Comparison of ENCODE assay signal across 8 cellular contexts in genomic region chr2:53422979-53423378, GRCh38.
A peak's percentile ranks its signal among the peaks of the same experiment; 100 is the strongest.
DNase-seq lines count a peak whose midpoint lies in the region; ATAC-seq and TF ChIP-seq lines count a peak whose summit lies in the region.

No MANE protein-coding gene starts in this region.

- ATAC-seq in GM19452 (IDR thresholded peaks at IDR 0.05; ENCODE audit: unreplicated experiment), result peak; percentile 54
- ATAC-seq in HG03457 (IDR thresholded peaks at IDR 0.05; ENCODE audit: unreplicated experiment), result peak; percentile 55
- ATAC-seq in effector memory CD8-positive, alpha-beta T cell (replicated peaks), result no peak
- ATAC-seq in natural killer cell treated with Interleukin-12 subunit alpha and Interleukin-12 subunit beta and Interleukin-15 and Interleukin-18, amount 100 ng/mL, for 72 hours, result no peak

- no peaks in the 10 kb centered on the region for H3K27me3 Mint-ChIP-seq in endodermal cell (ENCODE audit: insufficient read depth)
- H3K27me3 Mint-ChIP-seq in osteocyte (ENCODE audit: unreplicated experiment), result peaks cover 21% of the 10 kb centered on the region
- no peaks in the 10 kb centered on the region for H3K27me3 Mint-ChIP-seq in effector memory CD8-positive, alpha-beta T cell
- H3K27me3 Mint-ChIP-seq in natural killer cell treated with Interleukin-12 subunit alpha and Interleukin-12 subunit beta and Interleukin-15 and Interleukin-18, amount 100 ng/mL, for 72 hours, result no peaks in the 10 kb centered on the region

- H3K9ac ChIP-seq in endodermal cell (ENCODE audit: extremely low read depth, low read length, poor library complexity, severe bottlenecking), result no peak overlapping the region

- H3K4me1 Mint-ChIP-seq in endodermal cell (no peaks in the 10 kb centered on the region), osteocyte (ENCODE audit: unreplicated experiment) (no peaks in the 10 kb centered on the region)
- peaks cover 0 to 11% of the 10 kb centered on the region in 2 donors for H3K4me1 Mint-ChIP-seq in effector memory CD8-positive, alpha-beta T cell (ENCODE audit: low read depth in 2 of 2)
- no peaks in the 10 kb centered on the region for H3K4me1 Mint-ChIP-seq in natural killer cell treated with Interleukin-12 subunit alpha and Interleukin-12 subunit beta and Interleukin-15 and Interleukin-18, amount 100 ng/mL, for 72 hours (ENCODE audit: low read depth in 2 of 2)

- H3K27ac ChIP-seq in Peyer's patch, result no peak overlapping the region
- no peak overlapping the region for H3K27ac ChIP-seq in endodermal cell (ENCODE audit: low read depth, low read length)

- peak; percentile 54 for DNase-seq in GDM1 (lab: John Stamatoyannopoulos, UW)
- DNase-seq in Peyer's patch, result peak in 1 of 3 donors; percentile 47
- peak; percentile 79 for DNase-seq in endodermal cell
- no peak for DNase-seq in osteocyte (ENCODE audit: extremely low spot score, unreplicated experiment)
- no peak for DNase-seq in effector memory CD8-positive, alpha-beta T cell
- no peak for DNase-seq in natural killer cell treated with Interleukin-12 subunit alpha and Interleukin-12 subunit beta and Interleukin-15 and Interleukin-18, amount 100 ng/mL, for 72 hours (ENCODE audit: low spot score)

- H3K4me1 ChIP-seq in Peyer's patch (no peaks in the 10 kb centered on the region), endodermal cell (ENCODE audit: control insufficient read depth, insufficient read depth, low read length) (no peaks in the 10 kb centered on the region)

- H3K4me3 ChIP-seq in Peyer's patch, result no peak overlapping the region
- H3K4me3 ChIP-seq in endodermal cell (ENCODE audit: low read length), result no peak overlapping the region

- no peaks in the 10 kb centered on the region for H3K36me3 Mint-ChIP-seq in endodermal cell (ENCODE audit: low read depth)
- no peaks in the 10 kb centered on the region for H3K36me3 Mint-ChIP-seq in osteocyte (ENCODE audit: unreplicated experiment)
- no peaks in the 10 kb centered on the region for H3K36me3 Mint-ChIP-seq in effector memory CD8-positive, alpha-beta T cell (ENCODE audit: insufficient read depth)
- no peaks in the 10 kb centered on the region for H3K36me3 Mint-ChIP-seq in natural killer cell treated with Interleukin-12 subunit alpha and Interleukin-12 subunit beta and Interleukin-15 and Interleukin-18, amount 100 ng/mL, for 72 hours

- TF ChIP-seq POLR2A in Peyer's patch (IDR thresholded peaks at IDR 0.05), result no peak

- peaks cover 7% of the 10 kb centered on the region for H3K9me3 Mint-ChIP-seq in endodermal cell
- no peaks in the 10 kb centered on the region for H3K9me3 Mint-ChIP-seq in osteocyte (ENCODE audit: unreplicated experiment)
- H3K9me3 Mint-ChIP-seq in effector memory CD8-positive, alpha-beta T cell, result peaks cover 0 to 3% of the 10 kb centered on the region in 2 donors
- H3K9me3 Mint-ChIP-seq in natural killer cell treated with Interleukin-12 subunit alpha and Interleukin-12 subunit beta and Interleukin-15 and Interleukin-18, amount 100 ng/mL, for 72 hours, result peaks cover 19% of the 10 kb centered on the region

- no peak overlapping the region for H3K27ac Mint-ChIP-seq in endodermal cell
- no peak overlapping the region for H3K27ac Mint-ChIP-seq in osteocyte (ENCODE audit: unreplicated experiment)
- H3K27ac Mint-ChIP-seq in effector memory CD8-positive, alpha-beta T cell, result no peak overlapping the region
- H3K27ac Mint-ChIP-seq in natural killer cell treated with Interleukin-12 subunit alpha and Interleukin-12 subunit beta and Interleukin-15 and Interleukin-18, amount 100 ng/mL, for 72 hours, result no peak overlapping the region

- H3K9me3 ChIP-seq in Peyer's patch, result no peaks in the 10 kb centered on the region
- no peaks in the 10 kb centered on the region for H3K9me3 ChIP-seq in endodermal cell (ENCODE audit: control insufficient read depth, low read length)

- TF ChIP-seq CTCF in Peyer's patch (IDR thresholded peaks at IDR 0.05) (peak in 4 of 6 experiments; percentile 19 to 37 (median 33)), endodermal cell (conservative IDR thresholded peaks at IDR 0.05) (peak; percentile 80), osteocyte (IDR thresholded peaks at IDR 0.05) (peak; percentile 64)

- no peak overlapping the region for H3K4me3 Mint-ChIP-seq in endodermal cell
- no peak overlapping the region for H3K4me3 Mint-ChIP-seq in osteocyte (ENCODE audit: unreplicated experiment)
- no peak overlapping the region for H3K4me3 Mint-ChIP-seq in effector memory CD8-positive, alpha-beta T cell
- H3K4me3 Mint-ChIP-seq in natural killer cell treated with Interleukin-12 subunit alpha and Interleukin-12 subunit beta and Interleukin-15 and Interleukin-18, amount 100 ng/mL, for 72 hours, result no peak overlapping the region

- H3K36me3 ChIP-seq in Peyer's patch (no peaks in the 10 kb centered on the region), endodermal cell (ENCODE audit: control insufficient read depth, insufficient read depth, low read length) (no peaks in the 10 kb centered on the region)

- 16 to 37% methylated on average over 3 of the region's 3 CpGs for WGBS in endodermal cell (ENCODE audit: insufficient coverage in 1 of 2, insufficient read length in 1 of 2), 2 experiments

- H3K27me3 ChIP-seq in Peyer's patch (no peaks in the 10 kb centered on the region), endodermal cell (ENCODE audit: control insufficient read depth, insufficient read depth, low read length, poor library complexity, severe bottlenecking) (no peaks in the 10 kb centered on the region)

Comparison
In these comparisons a context has a peak if more than half of its experiments do, and no peak if none do; other contexts are left out.
1. DNase-seq: peak in GDM1 (single experiment) and endodermal cell (single experiment); none in osteocyte (single experiment), effector memory CD8-positive, alpha-beta T cell (0 of 3) and natural killer cell treated with Interleukin-12 subunit alpha and Interleukin-12 subunit beta and Interleukin-15 and Interleukin-18, amount 100 ng/mL, for 72 hours (single experiment).
2. ATAC-seq: peak in GM19452 (single experiment) and HG03457 (single experiment); none in effector memory CD8-positive, alpha-beta T cell (single experiment) and natural killer cell treated with Interleukin-12 subunit alpha and Interleukin-12 subunit beta and Interleukin-15 and Interleukin-18, amount 100 ng/mL, for 72 hours (0 of 2).
3. Peak in every context shown above with its lines, with median percentiles within 50 percentile points of each other: CTCF ChIP-seq.